2 cellular contexts compared by ENCODE assay signal in the genomic region with DNA sequence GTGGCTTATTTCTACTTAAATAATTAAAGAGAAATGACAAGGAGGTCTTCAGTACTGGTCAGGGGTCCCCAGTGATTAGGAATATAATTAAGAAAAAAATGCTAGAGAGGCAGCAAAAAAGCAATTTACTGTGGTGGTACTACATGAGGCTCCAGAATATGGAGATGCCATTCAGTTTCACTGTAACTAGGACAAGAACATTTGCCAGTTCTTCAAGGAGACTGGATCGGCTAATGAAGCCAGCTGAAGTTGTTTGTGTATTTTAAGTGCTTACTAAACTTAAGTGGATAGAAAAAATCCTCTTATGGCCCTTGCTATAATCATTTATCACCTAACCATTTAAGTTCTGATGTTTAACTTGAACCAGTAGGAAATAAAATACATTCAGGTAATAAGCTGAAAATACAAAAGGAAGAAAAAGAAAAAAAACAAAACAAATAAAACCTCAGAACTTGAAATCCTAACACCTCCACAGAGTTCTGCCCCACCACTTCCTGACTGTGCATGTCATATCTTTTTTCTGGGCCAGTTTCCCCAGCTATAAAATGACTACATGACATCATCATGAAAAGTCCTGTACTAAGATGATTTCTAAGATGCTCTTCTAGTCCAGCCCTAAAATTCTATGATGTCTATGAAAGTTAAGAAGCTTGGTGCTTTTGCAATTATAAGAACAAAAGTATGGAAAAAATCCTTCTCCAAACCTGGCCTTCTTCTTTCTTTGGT.
TF ChIP-seq lines count a peak whose summit lies in the region.

No MANE protein-coding gene starts in this region.

TF ChIP-seq in SK-N-SH, 30 proteins besides CTCF, POLR2A, EP300 and RAD21 (continued from another document):
- TF ChIP-seq, protein P1, sequence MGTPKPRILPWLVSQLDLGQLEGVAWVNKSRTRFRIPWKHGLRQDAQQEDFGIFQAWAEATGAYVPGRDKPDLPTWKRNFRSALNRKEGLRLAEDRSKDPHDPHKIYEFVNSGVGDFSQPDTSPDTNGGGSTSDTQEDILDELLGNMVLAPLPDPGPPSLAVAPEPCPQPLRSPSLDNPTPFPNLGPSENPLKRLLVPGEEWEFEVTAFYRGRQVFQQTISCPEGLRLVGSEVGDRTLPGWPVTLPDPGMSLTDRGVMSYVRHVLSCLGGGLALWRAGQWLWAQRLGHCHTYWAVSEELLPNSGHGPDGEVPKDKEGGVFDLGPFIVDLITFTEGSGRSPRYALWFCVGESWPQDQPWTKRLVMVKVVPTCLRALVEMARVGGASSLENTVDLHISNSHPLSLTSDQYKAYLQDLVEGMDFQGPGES (IDR thresholded peaks at IDR 0.05; ENCODE audit: low read depth, low read length), result no peak
- TF ChIP-seq, protein P2, sequence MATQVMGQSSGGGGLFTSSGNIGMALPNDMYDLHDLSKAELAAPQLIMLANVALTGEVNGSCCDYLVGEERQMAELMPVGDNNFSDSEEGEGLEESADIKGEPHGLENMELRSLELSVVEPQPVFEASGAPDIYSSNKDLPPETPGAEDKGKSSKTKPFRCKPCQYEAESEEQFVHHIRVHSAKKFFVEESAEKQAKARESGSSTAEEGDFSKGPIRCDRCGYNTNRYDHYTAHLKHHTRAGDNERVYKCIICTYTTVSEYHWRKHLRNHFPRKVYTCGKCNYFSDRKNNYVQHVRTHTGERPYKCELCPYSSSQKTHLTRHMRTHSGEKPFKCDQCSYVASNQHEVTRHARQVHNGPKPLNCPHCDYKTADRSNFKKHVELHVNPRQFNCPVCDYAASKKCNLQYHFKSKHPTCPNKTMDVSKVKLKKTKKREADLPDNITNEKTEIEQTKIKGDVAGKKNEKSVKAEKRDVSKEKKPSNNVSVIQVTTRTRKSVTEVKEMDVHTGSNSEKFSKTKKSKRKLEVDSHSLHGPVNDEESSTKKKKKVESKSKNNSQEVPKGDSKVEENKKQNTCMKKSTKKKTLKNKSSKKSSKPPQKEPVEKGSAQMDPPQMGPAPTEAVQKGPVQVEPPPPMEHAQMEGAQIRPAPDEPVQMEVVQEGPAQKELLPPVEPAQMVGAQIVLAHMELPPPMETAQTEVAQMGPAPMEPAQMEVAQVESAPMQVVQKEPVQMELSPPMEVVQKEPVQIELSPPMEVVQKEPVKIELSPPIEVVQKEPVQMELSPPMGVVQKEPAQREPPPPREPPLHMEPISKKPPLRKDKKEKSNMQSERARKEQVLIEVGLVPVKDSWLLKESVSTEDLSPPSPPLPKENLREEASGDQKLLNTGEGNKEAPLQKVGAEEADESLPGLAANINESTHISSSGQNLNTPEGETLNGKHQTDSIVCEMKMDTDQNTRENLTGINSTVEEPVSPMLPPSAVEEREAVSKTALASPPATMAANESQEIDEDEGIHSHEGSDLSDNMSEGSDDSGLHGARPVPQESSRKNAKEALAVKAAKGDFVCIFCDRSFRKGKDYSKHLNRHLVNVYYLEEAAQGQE (IDR thresholded peaks at IDR 0.05; ENCODE audit: low read depth, low read length), result no peak
- TF ChIP-seq RCOR1 (IDR thresholded peaks at IDR 0.05; ENCODE audit: low read length), result no peak
- TF ChIP-seq GABPA (IDR thresholded peaks at IDR 0.05; ENCODE audit: low read depth), result no peak
- no peak for TF ChIP-seq EZH2phosphoT487 (IDR thresholded peaks at IDR 0.05; ENCODE audit: borderline replicate concordance, low read depth)
- no peak for TF ChIP-seq CHD2 (IDR thresholded peaks at IDR 0.05; ENCODE audit: low read length, partially characterized antibody)
- TF ChIP-seq, protein P3, sequence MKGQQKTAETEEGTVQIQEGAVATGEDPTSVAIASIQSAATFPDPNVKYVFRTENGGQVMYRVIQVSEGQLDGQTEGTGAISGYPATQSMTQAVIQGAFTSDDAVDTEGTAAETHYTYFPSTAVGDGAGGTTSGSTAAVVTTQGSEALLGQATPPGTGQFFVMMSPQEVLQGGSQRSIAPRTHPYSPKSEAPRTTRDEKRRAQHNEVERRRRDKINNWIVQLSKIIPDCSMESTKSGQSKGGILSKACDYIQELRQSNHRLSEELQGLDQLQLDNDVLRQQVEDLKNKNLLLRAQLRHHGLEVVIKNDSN (IDR thresholded peaks at IDR 0.05; ENCODE audit: borderline replicate concordance, low read depth), result no peak

TF ChIP-seq in SK-N-SH treated with all-trans-retinoic acid at 6 μM for 48 hours, 23 proteins besides CTCF, POLR2A, EP300 and RAD21:
- TF ChIP-seq, protein P4, sequence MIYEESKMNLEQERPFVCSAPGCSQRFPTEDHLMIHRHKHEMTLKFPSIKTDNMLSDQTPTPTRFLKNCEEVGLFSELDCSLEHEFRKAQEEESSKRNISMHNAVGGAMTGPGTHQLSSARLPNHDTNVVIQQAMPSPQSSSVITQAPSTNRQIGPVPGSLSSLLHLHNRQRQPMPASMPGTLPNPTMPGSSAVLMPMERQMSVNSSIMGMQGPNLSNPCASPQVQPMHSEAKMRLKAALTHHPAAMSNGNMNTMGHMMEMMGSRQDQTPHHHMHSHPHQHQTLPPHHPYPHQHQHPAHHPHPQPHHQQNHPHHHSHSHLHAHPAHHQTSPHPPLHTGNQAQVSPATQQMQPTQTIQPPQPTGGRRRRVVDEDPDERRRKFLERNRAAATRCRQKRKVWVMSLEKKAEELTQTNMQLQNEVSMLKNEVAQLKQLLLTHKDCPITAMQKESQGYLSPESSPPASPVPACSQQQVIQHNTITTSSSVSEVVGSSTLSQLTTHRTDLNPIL (CRISPR knock-in tag; IDR thresholded peaks at IDR 0.05; ENCODE audit: low read depth), result no peak
- no peak for TF ChIP-seq SNAI2 (CRISPR knock-in tag; IDR thresholded peaks at IDR 0.05)
- TF ChIP-seq, protein P5, sequence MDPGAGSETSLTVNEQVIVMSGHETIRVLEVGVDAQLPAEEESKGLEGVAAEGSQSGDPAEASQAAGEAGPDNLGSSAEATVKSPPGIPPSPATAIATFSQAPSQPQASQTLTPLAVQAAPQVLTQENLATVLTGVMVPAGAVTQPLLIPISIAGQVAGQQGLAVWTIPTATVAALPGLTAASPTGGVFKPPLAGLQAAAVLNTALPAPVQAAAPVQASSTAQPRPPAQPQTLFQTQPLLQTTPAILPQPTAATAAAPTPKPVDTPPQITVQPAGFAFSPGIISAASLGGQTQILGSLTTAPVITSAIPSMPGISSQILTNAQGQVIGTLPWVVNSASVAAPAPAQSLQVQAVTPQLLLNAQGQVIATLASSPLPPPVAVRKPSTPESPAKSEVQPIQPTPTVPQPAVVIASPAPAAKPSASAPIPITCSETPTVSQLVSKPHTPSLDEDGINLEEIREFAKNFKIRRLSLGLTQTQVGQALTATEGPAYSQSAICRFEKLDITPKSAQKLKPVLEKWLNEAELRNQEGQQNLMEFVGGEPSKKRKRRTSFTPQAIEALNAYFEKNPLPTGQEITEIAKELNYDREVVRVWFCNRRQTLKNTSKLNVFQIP (CRISPR knock-in tag; IDR thresholded peaks at IDR 0.05; ENCODE audit: borderline replicate concordance, low read depth), result no peak
- TF ChIP-seq ARNTL (CRISPR knock-in tag; IDR thresholded peaks at IDR 0.05; ENCODE audit: borderline replicate concordance, low read depth), result no peak
- no peak for TF ChIP-seq TCF4 (CRISPR knock-in tag; IDR thresholded peaks at IDR 0.05; ENCODE audit: borderline replicate concordance)
- no peak for TF ChIP-seq ZNF8 (CRISPR knock-in tag; IDR thresholded peaks at IDR 0.05)
- TF ChIP-seq ZFP30 (CRISPR knock-in tag; IDR thresholded peaks at IDR 0.05), result no peak
